1 cellular context compared by ENCODE assay signal in genomic region chr20:61913423-61914225, GRCh38.
TF ChIP-seq lines count a peak whose summit lies in the region.

No MANE protein-coding gene starts in this region.

TF ChIP-seq in GM12878, 131 proteins besides CTCF, POLR2A, EP300 and RAD21 (continued from another document):
- TF ChIP-seq, protein P1, sequence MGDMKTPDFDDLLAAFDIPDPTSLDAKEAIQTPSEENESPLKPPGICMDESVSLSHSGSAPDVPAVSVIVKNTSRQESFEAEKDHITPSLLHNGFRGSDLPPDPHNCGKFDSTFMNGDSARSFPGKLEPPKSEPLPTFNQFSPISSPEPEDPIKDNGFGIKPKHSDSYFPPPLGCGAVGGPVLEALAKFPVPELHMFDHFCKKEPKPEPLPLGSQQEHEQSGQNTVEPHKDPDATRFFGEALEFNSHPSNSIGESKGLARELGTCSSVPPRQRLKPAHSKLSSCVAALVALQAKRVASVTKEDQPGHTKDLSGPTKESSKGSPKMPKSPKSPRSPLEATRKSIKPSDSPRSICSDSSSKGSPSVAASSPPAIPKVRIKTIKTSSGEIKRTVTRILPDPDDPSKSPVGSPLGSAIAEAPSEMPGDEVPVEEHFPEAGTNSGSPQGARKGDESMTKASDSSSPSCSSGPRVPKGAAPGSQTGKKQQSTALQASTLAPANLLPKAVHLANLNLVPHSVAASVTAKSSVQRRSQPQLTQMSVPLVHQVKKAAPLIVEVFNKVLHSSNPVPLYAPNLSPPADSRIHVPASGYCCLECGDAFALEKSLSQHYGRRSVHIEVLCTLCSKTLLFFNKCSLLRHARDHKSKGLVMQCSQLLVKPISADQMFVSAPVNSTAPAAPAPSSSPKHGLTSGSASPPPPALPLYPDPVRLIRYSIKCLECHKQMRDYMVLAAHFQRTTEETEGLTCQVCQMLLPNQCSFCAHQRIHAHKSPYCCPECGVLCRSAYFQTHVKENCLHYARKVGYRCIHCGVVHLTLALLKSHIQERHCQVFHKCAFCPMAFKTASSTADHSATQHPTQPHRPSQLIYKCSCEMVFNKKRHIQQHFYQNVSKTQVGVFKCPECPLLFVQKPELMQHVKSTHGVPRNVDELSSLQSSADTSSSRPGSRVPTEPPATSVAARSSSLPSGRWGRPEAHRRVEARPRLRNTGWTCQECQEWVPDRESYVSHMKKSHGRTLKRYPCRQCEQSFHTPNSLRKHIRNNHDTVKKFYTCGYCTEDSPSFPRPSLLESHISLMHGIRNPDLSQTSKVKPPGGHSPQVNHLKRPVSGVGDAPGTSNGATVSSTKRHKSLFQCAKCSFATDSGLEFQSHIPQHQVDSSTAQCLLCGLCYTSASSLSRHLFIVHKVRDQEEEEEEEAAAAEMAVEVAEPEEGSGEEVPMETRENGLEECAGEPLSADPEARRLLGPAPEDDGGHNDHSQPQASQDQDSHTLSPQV (IDR thresholded peaks at IDR 0.05) = no peak
- TF ChIP-seq RUNX3 (IDR thresholded peaks at IDR 0.05; ENCODE audit: low read length) = 0 out of 2 replicates have a peak, but pooled peaks have one; percentile 16
- no peak for TF ChIP-seq MTA3 (IDR thresholded peaks at IDR 0.05; ENCODE audit: borderline replicate concordance, low read length)
- no peak for TF ChIP-seq SPI1 (IDR thresholded peaks at IDR 0.05; ENCODE audit: borderline replicate concordance, insufficient read depth, low read depth, low read length)
- TF ChIP-seq IRF3 (IDR thresholded peaks at IDR 0.05) = no peak
- peak; percentile 8 for TF ChIP-seq SP1 (IDR thresholded peaks at IDR 0.05; ENCODE audit: low read depth, low read length)
- no peak for TF ChIP-seq BCL11A (IDR thresholded peaks at IDR 0.05; ENCODE audit: low read depth, low read length)
- no peak for TF ChIP-seq HDAC2 (IDR thresholded peaks at IDR 0.05)
- TF ChIP-seq NKRF (conservative IDR thresholded peaks at IDR 0.05) = no peak
- TF ChIP-seq MEF2B (IDR thresholded peaks at IDR 0.05; ENCODE audit: partially characterized antibody, poor library complexity, severe bottlenecking) = peak; percentile 58
- TF ChIP-seq CBFB (IDR thresholded peaks at IDR 0.05; ENCODE audit: low read depth) = no peak
- TF ChIP-seq KDM1A (IDR thresholded peaks at IDR 0.05; ENCODE audit: borderline replicate concordance) = no peak
- 0 out of 2 replicates have a peak, but pooled peaks have one; percentile 7 for TF ChIP-seq TCF3 (IDR thresholded peaks at IDR 0.05; ENCODE audit: borderline replicate concordance, insufficient read depth, low read depth, low read length)
